2 cellular contexts compared by ENCODE assay signal in the genomic region with DNA sequence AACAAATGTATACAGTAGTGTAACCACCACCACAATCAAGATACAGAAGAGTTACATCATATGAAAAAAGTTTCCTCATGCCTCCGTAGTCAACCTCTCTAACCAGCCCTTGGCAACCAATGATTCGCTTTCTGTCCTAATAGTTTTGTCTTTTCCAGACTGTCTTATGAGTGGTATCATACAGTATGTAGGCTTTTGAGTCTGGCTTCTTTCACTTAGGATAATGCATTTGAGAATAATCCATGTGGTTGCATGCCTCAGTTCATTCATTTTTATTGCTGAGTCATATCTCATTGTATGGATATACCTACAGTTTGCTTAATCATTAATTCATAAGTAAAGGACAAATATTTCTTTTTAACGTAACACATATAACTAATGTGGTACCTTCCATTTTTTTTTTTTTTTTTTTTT.
TF ChIP-seq lines count a peak whose summit lies in the region.

No MANE protein-coding gene starts in this region.

TF ChIP-seq in SK-N-SH, 30 proteins besides CTCF, POLR2A, EP300 and RAD21 (continued from another document):
- TF ChIP-seq IRF3 (IDR thresholded peaks at IDR 0.05; ENCODE audit: low read depth, low read length): no peak
- no peak for TF ChIP-seq TEAD4 (IDR thresholded peaks at IDR 0.05; ENCODE audit: borderline replicate concordance, insufficient read depth)
- TF ChIP-seq GATA2 (CRISPR knock-in tag; IDR thresholded peaks at IDR 0.05): no peak
- TF ChIP-seq RCOR1 (IDR thresholded peaks at IDR 0.05; ENCODE audit: low read length): no peak
- TF ChIP-seq, protein P1, sequence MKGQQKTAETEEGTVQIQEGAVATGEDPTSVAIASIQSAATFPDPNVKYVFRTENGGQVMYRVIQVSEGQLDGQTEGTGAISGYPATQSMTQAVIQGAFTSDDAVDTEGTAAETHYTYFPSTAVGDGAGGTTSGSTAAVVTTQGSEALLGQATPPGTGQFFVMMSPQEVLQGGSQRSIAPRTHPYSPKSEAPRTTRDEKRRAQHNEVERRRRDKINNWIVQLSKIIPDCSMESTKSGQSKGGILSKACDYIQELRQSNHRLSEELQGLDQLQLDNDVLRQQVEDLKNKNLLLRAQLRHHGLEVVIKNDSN (IDR thresholded peaks at IDR 0.05; ENCODE audit: borderline replicate concordance, low read depth): no peak
- no peak for TF ChIP-seq RFX5 (IDR thresholded peaks at IDR 0.05; ENCODE audit: low read length)
- no peak for TF ChIP-seq FOXJ3 (CRISPR knock-in tag; IDR thresholded peaks at IDR 0.05)
- TF ChIP-seq MEF2A (IDR thresholded peaks at IDR 0.05; ENCODE audit: borderline replicate concordance, low read depth): no peak
- no peak for TF ChIP-seq TAF1 (IDR thresholded peaks at IDR 0.05; ENCODE audit: borderline replicate concordance, low read depth, low read length)
- TF ChIP-seq NRF1 (IDR thresholded peaks at IDR 0.05; ENCODE audit: low read depth, low read length): no peak
- no peak for TF ChIP-seq EZH2phosphoT487 (IDR thresholded peaks at IDR 0.05; ENCODE audit: borderline replicate concordance, low read depth)
- TF ChIP-seq GABPA (IDR thresholded peaks at IDR 0.05; ENCODE audit: low read depth): no peak
- no peak for TF ChIP-seq JUND (IDR thresholded peaks at IDR 0.05)
- TF ChIP-seq RXRA (IDR thresholded peaks at IDR 0.05; ENCODE audit: borderline replicate concordance, low read depth): no peak
- TF ChIP-seq, protein P2, sequence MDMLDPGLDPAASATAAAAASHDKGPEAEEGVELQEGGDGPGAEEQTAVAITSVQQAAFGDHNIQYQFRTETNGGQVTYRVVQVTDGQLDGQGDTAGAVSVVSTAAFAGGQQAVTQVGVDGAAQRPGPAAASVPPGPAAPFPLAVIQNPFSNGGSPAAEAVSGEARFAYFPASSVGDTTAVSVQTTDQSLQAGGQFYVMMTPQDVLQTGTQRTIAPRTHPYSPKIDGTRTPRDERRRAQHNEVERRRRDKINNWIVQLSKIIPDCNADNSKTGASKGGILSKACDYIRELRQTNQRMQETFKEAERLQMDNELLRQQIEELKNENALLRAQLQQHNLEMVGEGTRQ (IDR thresholded peaks at IDR 0.05; ENCODE audit: borderline replicate concordance, low read depth, low read length): no peak
- TF ChIP-seq YY1 (IDR thresholded peaks at IDR 0.05; ENCODE audit: low read depth): no peak
- no peak for TF ChIP-seq MXI1 (IDR thresholded peaks at IDR 0.05; ENCODE audit: low read depth, low read length)

TF ChIP-seq in K562, 482 proteins besides CTCF, POLR2A, EP300 and RAD21 (continued from another document and continues in another):
- TF ChIP-seq, protein P3, sequence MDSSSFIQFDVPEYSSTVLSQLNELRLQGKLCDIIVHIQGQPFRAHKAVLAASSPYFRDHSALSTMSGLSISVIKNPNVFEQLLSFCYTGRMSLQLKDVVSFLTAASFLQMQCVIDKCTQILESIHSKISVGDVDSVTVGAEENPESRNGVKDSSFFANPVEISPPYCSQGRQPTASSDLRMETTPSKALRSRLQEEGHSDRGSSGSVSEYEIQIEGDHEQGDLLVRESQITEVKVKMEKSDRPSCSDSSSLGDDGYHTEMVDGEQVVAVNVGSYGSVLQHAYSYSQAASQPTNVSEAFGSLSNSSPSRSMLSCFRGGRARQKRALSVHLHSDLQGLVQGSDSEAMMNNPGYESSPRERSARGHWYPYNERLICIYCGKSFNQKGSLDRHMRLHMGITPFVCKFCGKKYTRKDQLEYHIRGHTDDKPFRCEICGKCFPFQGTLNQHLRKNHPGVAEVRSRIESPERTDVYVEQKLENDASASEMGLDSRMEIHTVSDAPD (CRISPR knock-in tag; IDR thresholded peaks at IDR 0.05): no peak
- TF ChIP-seq ZNF431 (CRISPR knock-in tag; IDR thresholded peaks at IDR 0.05): no peak
- no peak for TF ChIP-seq SIRT6 (IDR thresholded peaks at IDR 0.05; ENCODE audit: low read depth, low read length)
- no peak for TF ChIP-seq KHSRP (IDR thresholded peaks at IDR 0.05)
- TF ChIP-seq, protein P4, sequence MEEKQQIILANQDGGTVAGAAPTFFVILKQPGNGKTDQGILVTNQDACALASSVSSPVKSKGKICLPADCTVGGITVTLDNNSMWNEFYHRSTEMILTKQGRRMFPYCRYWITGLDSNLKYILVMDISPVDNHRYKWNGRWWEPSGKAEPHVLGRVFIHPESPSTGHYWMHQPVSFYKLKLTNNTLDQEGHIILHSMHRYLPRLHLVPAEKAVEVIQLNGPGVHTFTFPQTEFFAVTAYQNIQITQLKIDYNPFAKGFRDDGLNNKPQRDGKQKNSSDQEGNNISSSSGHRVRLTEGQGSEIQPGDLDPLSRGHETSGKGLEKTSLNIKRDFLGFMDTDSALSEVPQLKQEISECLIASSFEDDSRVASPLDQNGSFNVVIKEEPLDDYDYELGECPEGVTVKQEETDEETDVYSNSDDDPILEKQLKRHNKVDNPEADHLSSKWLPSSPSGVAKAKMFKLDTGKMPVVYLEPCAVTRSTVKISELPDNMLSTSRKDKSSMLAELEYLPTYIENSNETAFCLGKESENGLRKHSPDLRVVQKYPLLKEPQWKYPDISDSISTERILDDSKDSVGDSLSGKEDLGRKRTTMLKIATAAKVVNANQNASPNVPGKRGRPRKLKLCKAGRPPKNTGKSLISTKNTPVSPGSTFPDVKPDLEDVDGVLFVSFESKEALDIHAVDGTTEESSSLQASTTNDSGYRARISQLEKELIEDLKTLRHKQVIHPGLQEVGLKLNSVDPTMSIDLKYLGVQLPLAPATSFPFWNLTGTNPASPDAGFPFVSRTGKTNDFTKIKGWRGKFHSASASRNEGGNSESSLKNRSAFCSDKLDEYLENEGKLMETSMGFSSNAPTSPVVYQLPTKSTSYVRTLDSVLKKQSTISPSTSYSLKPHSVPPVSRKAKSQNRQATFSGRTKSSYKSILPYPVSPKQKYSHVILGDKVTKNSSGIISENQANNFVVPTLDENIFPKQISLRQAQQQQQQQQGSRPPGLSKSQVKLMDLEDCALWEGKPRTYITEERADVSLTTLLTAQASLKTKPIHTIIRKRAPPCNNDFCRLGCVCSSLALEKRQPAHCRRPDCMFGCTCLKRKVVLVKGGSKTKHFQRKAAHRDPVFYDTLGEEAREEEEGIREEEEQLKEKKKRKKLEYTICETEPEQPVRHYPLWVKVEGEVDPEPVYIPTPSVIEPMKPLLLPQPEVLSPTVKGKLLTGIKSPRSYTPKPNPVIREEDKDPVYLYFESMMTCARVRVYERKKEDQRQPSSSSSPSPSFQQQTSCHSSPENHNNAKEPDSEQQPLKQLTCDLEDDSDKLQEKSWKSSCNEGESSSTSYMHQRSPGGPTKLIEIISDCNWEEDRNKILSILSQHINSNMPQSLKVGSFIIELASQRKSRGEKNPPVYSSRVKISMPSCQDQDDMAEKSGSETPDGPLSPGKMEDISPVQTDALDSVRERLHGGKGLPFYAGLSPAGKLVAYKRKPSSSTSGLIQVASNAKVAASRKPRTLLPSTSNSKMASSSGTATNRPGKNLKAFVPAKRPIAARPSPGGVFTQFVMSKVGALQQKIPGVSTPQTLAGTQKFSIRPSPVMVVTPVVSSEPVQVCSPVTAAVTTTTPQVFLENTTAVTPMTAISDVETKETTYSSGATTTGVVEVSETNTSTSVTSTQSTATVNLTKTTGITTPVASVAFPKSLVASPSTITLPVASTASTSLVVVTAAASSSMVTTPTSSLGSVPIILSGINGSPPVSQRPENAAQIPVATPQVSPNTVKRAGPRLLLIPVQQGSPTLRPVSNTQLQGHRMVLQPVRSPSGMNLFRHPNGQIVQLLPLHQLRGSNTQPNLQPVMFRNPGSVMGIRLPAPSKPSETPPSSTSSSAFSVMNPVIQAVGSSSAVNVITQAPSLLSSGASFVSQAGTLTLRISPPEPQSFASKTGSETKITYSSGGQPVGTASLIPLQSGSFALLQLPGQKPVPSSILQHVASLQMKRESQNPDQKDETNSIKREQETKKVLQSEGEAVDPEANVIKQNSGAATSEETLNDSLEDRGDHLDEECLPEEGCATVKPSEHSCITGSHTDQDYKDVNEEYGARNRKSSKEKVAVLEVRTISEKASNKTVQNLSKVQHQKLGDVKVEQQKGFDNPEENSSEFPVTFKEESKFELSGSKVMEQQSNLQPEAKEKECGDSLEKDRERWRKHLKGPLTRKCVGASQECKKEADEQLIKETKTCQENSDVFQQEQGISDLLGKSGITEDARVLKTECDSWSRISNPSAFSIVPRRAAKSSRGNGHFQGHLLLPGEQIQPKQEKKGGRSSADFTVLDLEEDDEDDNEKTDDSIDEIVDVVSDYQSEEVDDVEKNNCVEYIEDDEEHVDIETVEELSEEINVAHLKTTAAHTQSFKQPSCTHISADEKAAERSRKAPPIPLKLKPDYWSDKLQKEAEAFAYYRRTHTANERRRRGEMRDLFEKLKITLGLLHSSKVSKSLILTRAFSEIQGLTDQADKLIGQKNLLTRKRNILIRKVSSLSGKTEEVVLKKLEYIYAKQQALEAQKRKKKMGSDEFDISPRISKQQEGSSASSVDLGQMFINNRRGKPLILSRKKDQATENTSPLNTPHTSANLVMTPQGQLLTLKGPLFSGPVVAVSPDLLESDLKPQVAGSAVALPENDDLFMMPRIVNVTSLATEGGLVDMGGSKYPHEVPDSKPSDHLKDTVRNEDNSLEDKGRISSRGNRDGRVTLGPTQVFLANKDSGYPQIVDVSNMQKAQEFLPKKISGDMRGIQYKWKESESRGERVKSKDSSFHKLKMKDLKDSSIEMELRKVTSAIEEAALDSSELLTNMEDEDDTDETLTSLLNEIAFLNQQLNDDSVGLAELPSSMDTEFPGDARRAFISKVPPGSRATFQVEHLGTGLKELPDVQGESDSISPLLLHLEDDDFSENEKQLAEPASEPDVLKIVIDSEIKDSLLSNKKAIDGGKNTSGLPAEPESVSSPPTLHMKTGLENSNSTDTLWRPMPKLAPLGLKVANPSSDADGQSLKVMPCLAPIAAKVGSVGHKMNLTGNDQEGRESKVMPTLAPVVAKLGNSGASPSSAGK (IDR thresholded peaks at IDR 0.05): no peak
- TF ChIP-seq ZKSCAN8 (CRISPR knock-in tag; IDR thresholded peaks at IDR 0.05): 0 out of 2 replicates have a peak, but pooled peaks have one; percentile 52
- TF ChIP-seq MEF2D (tag; conservative IDR thresholded peaks at IDR 0.05; ENCODE audit: low read depth): no peak
- TF ChIP-seq, protein P5, sequence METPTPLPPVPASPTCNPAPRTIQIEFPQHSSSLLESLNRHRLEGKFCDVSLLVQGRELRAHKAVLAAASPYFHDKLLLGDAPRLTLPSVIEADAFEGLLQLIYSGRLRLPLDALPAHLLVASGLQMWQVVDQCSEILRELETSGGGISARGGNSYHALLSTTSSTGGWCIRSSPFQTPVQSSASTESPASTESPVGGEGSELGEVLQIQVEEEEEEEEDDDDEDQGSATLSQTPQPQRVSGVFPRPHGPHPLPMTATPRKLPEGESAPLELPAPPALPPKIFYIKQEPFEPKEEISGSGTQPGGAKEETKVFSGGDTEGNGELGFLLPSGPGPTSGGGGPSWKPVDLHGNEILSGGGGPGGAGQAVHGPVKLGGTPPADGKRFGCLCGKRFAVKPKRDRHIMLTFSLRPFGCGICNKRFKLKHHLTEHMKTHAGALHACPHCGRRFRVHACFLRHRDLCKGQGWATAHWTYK (CRISPR knock-in tag; IDR thresholded peaks at IDR 0.05): no peak
- TF ChIP-seq NFATC3 (IDR thresholded peaks at IDR 0.05): no peak
- TF ChIP-seq RFX5 (IDR thresholded peaks at IDR 0.05; ENCODE audit: low read depth, low read length): no peak
- TF ChIP-seq ZNF174 (CRISPR knock-in tag; IDR thresholded peaks at IDR 0.05): no peak
- TF ChIP-seq POU5F1 (IDR thresholded peaks at IDR 0.05; ENCODE audit: borderline replicate concordance, low read depth, low read length, partially characterized antibody): no peak
- TF ChIP-seq RNF2 (IDR thresholded peaks at IDR 0.05): no peak
- TF ChIP-seq TEAD1 (CRISPR knock-in tag; IDR thresholded peaks at IDR 0.05): no peak
- TF ChIP-seq CCAR2 (IDR thresholded peaks at IDR 0.05; ENCODE audit: low read depth, low read length): no peak
- TF ChIP-seq, protein P6, sequence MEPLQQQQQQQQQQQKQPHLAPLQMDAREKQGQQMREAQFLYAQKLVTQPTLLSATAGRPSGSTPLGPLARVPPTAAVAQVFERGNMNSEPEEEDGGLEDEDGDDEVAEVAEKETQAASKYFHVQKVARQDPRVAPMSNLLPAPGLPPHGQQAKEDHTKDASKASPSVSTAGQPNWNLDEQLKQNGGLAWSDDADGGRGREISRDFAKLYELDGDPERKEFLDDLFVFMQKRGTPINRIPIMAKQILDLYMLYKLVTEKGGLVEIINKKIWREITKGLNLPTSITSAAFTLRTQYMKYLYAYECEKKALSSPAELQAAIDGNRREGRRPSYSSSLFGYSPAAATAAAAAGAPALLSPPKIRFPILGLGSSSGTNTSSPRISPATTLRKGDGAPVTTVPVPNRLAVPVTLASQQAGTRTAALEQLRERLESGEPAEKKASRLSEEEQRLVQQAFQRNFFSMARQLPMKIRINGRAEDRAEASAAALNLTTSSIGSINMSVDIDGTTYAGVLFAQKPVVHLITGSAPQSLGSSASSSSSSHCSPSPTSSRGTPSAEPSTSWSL (CRISPR knock-in tag; IDR thresholded peaks at IDR 0.05; ENCODE audit: borderline replicate concordance): no peak
- TF ChIP-seq PCBP1 (IDR thresholded peaks at IDR 0.05; ENCODE audit: low read depth, low read length, poor library complexity, severe bottlenecking): no peak
- TF ChIP-seq ETS1 (conservative IDR thresholded peaks at IDR 0.05; ENCODE audit: control insufficient read depth, low read depth, low read length): no peak
- no peak for TF ChIP-seq ZBTB17 (CRISPR knock-in tag; IDR thresholded peaks at IDR 0.05)
- TF ChIP-seq PTTG1 (tag; IDR thresholded peaks at IDR 0.05; ENCODE audit: low read depth): no peak
- no peak for TF ChIP-seq MCM3 (IDR thresholded peaks at IDR 0.05)
- TF ChIP-seq RCOR1 (IDR thresholded peaks at IDR 0.05; ENCODE audit: borderline replicate concordance in 1 of 2, low read depth in 2 of 2, low read length in 2 of 2): no peak
- no peak for TF ChIP-seq ZNF76 (CRISPR knock-in tag; IDR thresholded peaks at IDR 0.05; ENCODE audit: borderline replicate concordance)
- no peak for TF ChIP-seq CBX5 (IDR thresholded peaks at IDR 0.05; ENCODE audit: borderline replicate concordance, low read depth)
- no peak for TF ChIP-seq GATAD2A (IDR thresholded peaks at IDR 0.05)
- no peak for TF ChIP-seq SRSF9 (IDR thresholded peaks at IDR 0.05; ENCODE audit: borderline replicate concordance, low read depth, low read length)
- no peak for TF ChIP-seq ZC3H4 (CRISPR knock-in tag; IDR thresholded peaks at IDR 0.05; ENCODE audit: borderline replicate concordance)
- TF ChIP-seq, protein P7, sequence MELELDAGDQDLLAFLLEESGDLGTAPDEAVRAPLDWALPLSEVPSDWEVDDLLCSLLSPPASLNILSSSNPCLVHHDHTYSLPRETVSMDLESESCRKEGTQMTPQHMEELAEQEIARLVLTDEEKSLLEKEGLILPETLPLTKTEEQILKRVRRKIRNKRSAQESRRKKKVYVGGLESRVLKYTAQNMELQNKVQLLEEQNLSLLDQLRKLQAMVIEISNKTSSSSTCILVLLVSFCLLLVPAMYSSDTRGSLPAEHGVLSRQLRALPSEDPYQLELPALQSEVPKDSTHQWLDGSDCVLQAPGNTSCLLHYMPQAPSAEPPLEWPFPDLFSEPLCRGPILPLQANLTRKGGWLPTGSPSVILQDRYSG (tag; conservative IDR thresholded peaks at IDR 0.05; ENCODE audit: low read depth): no peak
